ENCODE assay signal across 19 cellular contexts in the genomic region with DNA sequence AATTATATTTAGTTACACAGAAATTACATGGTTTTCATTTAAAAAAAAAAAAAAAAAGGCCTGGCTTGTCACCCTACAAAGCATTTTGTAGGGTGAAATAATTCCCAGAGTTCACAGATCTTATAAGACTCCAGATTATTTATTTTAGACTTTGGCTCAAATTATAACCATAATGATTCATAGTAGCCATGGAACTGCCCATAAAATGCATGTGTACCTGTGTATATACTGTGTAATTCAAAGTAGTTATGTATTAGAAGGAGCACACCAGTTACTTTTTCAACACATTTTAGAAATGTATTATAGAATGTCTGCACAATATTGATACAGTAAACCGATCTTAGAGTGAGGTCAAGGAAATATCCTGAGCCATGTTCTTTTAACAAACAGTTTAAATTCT.
"Had no signal": no experiment of that assay in that cellular context is flagged by ENCODE, and none has a peak within 500 bp of the region (broad histone marks: within the 10 kb centered on the region; RNA-seq: fewer than 3 reads in every experiment).

No MANE protein-coding gene starts in this region.

- H3K27ac ChIP-seq: coronary artery, dorsolateral prefrontal cortex, esophagus muscularis mucosa, foreskin keratinocyte, gastroesophageal sphincter, heart left ventricle, hepatocyte, left lung, lower lobe of right lung had no signal

- H3K4me3 ChIP-seq: coronary artery, dorsolateral prefrontal cortex, esophagus muscularis mucosa, gastroesophageal sphincter, heart left ventricle, hepatocyte, left lung, lower lobe of right lung, mucosa of descending colon had no signal

- H3K27me3 ChIP-seq: dorsolateral prefrontal cortex, esophagus muscularis mucosa, foreskin keratinocyte, gastroesophageal sphincter, heart left ventricle, hepatocyte, left lung had no signal

- ATAC-seq: foreskin keratinocyte, gastroesophageal sphincter, heart left ventricle, left lung, left ventricle myocardium superior, lower lobe of right lung, mucosa of descending colon had no signal

- H3K36me3 ChIP-seq: esophagus muscularis mucosa, gastroesophageal sphincter, heart left ventricle, left lung, lower lobe of right lung had no signal

- H3K79me2 ChIP-seq: hepatocyte had no signal

- H3K4me2 ChIP-seq: hepatocyte had no signal

- H2AFZ ChIP-seq: hepatocyte had no signal

- H3K9me3 ChIP-seq: esophagus muscularis mucosa, gastroesophageal sphincter, lower lobe of right lung, mucosa of descending colon had no signal

- DNase-seq: effector CD4-positive, alpha-beta T cell; effector memory CD4-positive, alpha-beta T cell; heart left ventricle; immature natural killer cell; islet precursor cell; kidney; kidney glomerular epithelial cell; left lung; left ventricle myocardium superior; lower lobe of right lung; mesenchymal stem cell; mucosa of descending colon; naive B cell had no signal

- H3K4me1 ChIP-seq: esophagus muscularis mucosa, foreskin keratinocyte, gastroesophageal sphincter, heart left ventricle, left lung, lower lobe of right lung had no signal
